2 cellular contexts compared by ENCODE assay signal in the genomic region with DNA sequence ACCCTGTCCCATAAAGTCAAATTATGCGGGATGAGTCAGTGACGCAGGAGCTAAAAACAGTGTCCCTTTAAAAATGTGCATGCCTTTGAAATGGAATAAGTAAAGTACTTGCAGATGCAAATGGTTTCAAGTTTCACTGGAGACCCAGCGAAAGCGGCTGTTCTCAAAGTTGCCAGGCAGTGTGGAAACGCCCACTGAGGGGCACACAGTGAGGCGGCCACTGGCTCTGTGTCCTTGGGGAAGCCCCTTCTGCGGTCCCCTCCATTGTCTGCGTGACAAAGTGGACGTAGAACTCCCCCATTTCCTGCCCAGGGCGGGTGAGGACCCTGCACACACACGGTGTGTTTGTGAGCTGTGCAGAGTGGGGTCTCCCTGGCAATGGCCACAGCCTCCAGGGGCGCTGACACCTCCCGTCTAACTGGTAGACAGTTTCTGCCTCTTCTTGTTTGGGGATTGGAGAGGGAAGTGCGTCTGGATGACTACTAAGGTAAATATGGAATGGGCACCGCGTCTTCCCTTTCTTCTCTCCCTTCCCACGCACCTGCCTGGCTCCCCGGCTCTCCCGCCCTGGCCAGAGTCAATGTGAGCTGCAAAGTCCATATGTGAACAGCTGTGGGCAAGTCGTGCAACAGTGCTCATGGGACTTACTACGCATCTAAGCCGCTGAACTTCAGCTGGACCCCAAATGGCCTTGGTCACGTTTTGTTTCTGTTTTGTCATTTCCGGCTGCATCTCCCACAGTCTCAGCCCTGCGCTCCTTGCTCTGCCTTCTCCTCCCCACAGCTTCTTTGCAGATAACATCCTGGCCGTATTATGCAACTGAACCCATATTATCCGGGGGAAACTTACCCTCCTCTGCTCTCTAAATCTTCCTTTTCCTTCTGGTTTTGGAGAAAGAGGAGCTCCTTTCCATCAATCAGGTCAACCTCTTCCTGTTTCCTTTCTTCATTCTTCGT.
A peak's percentile ranks its signal among the peaks of the same experiment; 100 is the strongest.
TF ChIP-seq lines count a peak whose summit lies in the region.

No MANE protein-coding gene starts in this region.

TF ChIP-seq in GM12878, 131 proteins besides CTCF, POLR2A, EP300 and RAD21 (continues in another document):
- TF ChIP-seq, protein P1, sequence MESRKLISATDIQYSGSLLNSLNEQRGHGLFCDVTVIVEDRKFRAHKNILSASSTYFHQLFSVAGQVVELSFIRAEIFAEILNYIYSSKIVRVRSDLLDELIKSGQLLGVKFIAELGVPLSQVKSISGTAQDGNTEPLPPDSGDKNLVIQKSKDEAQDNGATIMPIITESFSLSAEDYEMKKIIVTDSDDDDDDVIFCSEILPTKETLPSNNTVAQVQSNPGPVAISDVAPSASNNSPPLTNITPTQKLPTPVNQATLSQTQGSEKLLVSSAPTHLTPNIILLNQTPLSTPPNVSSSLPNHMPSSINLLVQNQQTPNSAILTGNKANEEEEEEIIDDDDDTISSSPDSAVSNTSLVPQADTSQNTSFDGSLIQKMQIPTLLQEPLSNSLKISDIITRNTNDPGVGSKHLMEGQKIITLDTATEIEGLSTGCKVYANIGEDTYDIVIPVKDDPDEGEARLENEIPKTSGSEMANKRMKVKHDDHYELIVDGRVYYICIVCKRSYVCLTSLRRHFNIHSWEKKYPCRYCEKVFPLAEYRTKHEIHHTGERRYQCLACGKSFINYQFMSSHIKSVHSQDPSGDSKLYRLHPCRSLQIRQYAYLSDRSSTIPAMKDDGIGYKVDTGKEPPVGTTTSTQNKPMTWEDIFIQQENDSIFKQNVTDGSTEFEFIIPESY (IDR thresholded peaks at IDR 0.05), result no peak
- TF ChIP-seq TCF7 (IDR thresholded peaks at IDR 0.05; ENCODE audit: borderline replicate concordance) (no peak), YY1 (IDR thresholded peaks at IDR 0.05; ENCODE audit: low read depth, low read length) (no peak), CBX3 (IDR thresholded peaks at IDR 0.05; ENCODE audit: borderline replicate concordance, low read depth) (no peak), POLR2AphosphoS2 (IDR thresholded peaks at IDR 0.05; ENCODE audit: low read depth, low read length) (no peak), HDAC6 (IDR thresholded peaks at IDR 0.05; ENCODE audit: unreplicated experiment) (no peak), IKZF2 (IDR thresholded peaks at IDR 0.05) (0 out of 4 replicates have a peak, but pooled peaks of 1 of the 2 experiments have one; percentile 14), SMAD5 (IDR thresholded peaks at IDR 0.05; ENCODE audit: low read depth) (no peak), DPF2 (IDR thresholded peaks at IDR 0.05) (no peak), RBBP5 (conservative IDR thresholded peaks at IDR 0.05) (no peak), ZBTB40 (IDR thresholded peaks at IDR 0.05; ENCODE audit: borderline replicate concordance) (no peak; the same call in 1 of the 2 replicates), IKZF1 (conservative IDR thresholded peaks at IDR 0.05) (peak; percentile 26; the same call in 1 of the 2 replicates), PML (IDR thresholded peaks at IDR 0.05; ENCODE audit: low read length) (no peak), ZBED1 (IDR thresholded peaks at IDR 0.05; ENCODE audit: borderline replicate concordance) (no peak), CREB1 (IDR thresholded peaks at IDR 0.05; ENCODE audit: low read depth) (peak; percentile 36), CBX5 (IDR thresholded peaks at IDR 0.05; ENCODE audit: low read depth) (peak; percentile 21; the same call in 1 of the 2 replicates), JUND (IDR thresholded peaks at IDR 0.05; ENCODE audit: low read depth, low read length) (no peak)
- TF ChIP-seq, protein P2, sequence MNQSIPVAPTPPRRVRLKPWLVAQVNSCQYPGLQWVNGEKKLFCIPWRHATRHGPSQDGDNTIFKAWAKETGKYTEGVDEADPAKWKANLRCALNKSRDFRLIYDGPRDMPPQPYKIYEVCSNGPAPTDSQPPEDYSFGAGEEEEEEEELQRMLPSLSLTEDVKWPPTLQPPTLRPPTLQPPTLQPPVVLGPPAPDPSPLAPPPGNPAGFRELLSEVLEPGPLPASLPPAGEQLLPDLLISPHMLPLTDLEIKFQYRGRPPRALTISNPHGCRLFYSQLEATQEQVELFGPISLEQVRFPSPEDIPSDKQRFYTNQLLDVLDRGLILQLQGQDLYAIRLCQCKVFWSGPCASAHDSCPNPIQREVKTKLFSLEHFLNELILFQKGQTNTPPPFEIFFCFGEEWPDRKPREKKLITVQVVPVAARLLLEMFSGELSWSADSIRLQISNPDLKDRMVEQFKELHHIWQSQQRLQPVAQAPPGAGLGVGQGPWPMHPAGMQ (IDR thresholded peaks at IDR 0.05; ENCODE audit: borderline replicate concordance), result no peak

TF ChIP-seq in HEK293T, 16 proteins besides CTCF, POLR2A, EP300 and RAD21 (continued from another document):
- TF ChIP-seq PKNOX1 (IDR thresholded peaks at IDR 0.05) (no peak), LEF1 (IDR thresholded peaks at IDR 0.05; ENCODE audit: borderline replicate concordance) (no peak)
